ENCODE assay signal across 10 cellular contexts in genomic region chr11:95108671-95109551, GRCh38. TPM values are rescaled to one million over a fixed set of nuclear protein-coding genes. Genes with fewer than 3 reads are reported as not detected.
A peak's percentile ranks its signal among the peaks of the same experiment; 100 is the strongest.
DNase-seq lines count a peak whose midpoint lies in the region; ATAC-seq lines count a peak whose summit lies in the region.
"Had no signal": no experiment of that assay in that cellular context is flagged by ENCODE, and none has a peak within 500 bp of the region (broad histone marks: within the 10 kb centered on the region; RNA-seq: fewer than 3 reads in every experiment).

No MANE protein-coding gene starts in this region.

- H3K9me3 ChIP-seq in subcutaneous abdominal adipose tissue (ENCODE audit: control insufficient read depth in 5 of 5, low read length in 5 of 5) = no peaks in the 10 kb centered on the region
- H3K9me3 ChIP-seq: SJCRH30 had no signal

- no peaks in the 10 kb centered on the region for H3K27me3 ChIP-seq in subcutaneous abdominal adipose tissue (ENCODE audit: control insufficient read depth in 5 of 5, insufficient read depth in 4 of 5, low read length in 5 of 5)
- H3K27me3 ChIP-seq: SJCRH30 had no signal

- H3K36me3 ChIP-seq in subcutaneous abdominal adipose tissue (ENCODE audit: control insufficient read depth in 5 of 5, insufficient read depth in 5 of 5, low read length in 5 of 5) = peaks cover 0 to 2% (median 0%) of the 10 kb centered on the region in 5 donors
- H3K36me3 ChIP-seq: SJCRH30 had no signal

- H3K9me3 Mint-ChIP-seq in stimulated activated effector memory CD8-positive, alpha-beta T cell treated with anti-CD3 and anti-CD28 coated beads, Interleukin-12 subunit alpha, Interleukin-12 subunit beta, amount 100 ng/mL, for 72 hours = no peaks in the 10 kb centered on the region

- H3K4me1 ChIP-seq in subcutaneous abdominal adipose tissue (ENCODE audit: control insufficient read depth in 5 of 5, insufficient read depth in 5 of 5, low read length in 5 of 5) = peaks cover 3 to 25% (median 9%) of the 10 kb centered on the region in 5 donors
- H3K4me1 ChIP-seq: SJCRH30 had no signal

- no peak for ATAC-seq in GM21360 (IDR thresholded peaks at IDR 0.05; ENCODE audit: unreplicated experiment)
- no peak for ATAC-seq in stimulated activated effector memory CD8-positive, alpha-beta T cell treated with anti-CD3 and anti-CD28 coated beads, Interleukin-12 subunit alpha, Interleukin-12 subunit beta, amount 100 ng/mL, for 72 hours

- H3K27ac Mint-ChIP-seq in stimulated activated effector memory CD8-positive, alpha-beta T cell treated with anti-CD3 and anti-CD28 coated beads, Interleukin-12 subunit alpha, Interleukin-12 subunit beta, amount 100 ng/mL, for 72 hours = no peak overlapping the region

- H3K27ac ChIP-seq in subcutaneous abdominal adipose tissue (ENCODE audit: low read depth, low read length) = peak overlapping the region; percentile 76
- H3K27ac ChIP-seq: SJCRH30 had no signal

- peaks cover 10% of the 10 kb centered on the region for H3K36me3 Mint-ChIP-seq in stimulated activated effector memory CD8-positive, alpha-beta T cell treated with anti-CD3 and anti-CD28 coated beads, Interleukin-12 subunit alpha, Interleukin-12 subunit beta, amount 100 ng/mL, for 72 hours

- no peak overlapping the region for H3K4me3 Mint-ChIP-seq in stimulated activated effector memory CD8-positive, alpha-beta T cell treated with anti-CD3 and anti-CD28 coated beads, Interleukin-12 subunit alpha, Interleukin-12 subunit beta, amount 100 ng/mL, for 72 hours

- peak overlapping the region in 3 of 5 donors; percentile 21 to 39 (median 35) for H3K9ac ChIP-seq in subcutaneous abdominal adipose tissue (ENCODE audit: low read length in 5 of 5)

- H3K4me1 Mint-ChIP-seq in stimulated activated effector memory CD8-positive, alpha-beta T cell treated with anti-CD3 and anti-CD28 coated beads, Interleukin-12 subunit alpha, Interleukin-12 subunit beta, amount 100 ng/mL, for 72 hours = peaks cover 27% of the 10 kb centered on the region

- peak overlapping the region in 1 of 5 donors; percentile 1 for H3K4me3 ChIP-seq in subcutaneous abdominal adipose tissue (ENCODE audit: low read depth in 1 of 5, low read length in 5 of 5)
- H3K4me3 ChIP-seq: SJCRH30 had no signal

- DNase-seq in LHCN-M2 (ENCODE audit: low read depth) (peak; percentile 50), brain pericyte (ENCODE audit: low read depth, low spot score) (peak; percentile 72), islet precursor cell (peak; percentile 70), NCI-H446 treated with DMSO at 0.1 percent for 48 hours (lab: John Stamatoyannopoulos, UW) (no peak)
- DNase-seq in stimulated activated effector memory CD8-positive, alpha-beta T cell treated with anti-CD3 and anti-CD28 coated beads, Interleukin-12 subunit alpha, Interleukin-12 subunit beta, amount 100 ng/mL, for 72 hours (ENCODE audit: low spot score in 2 of 2) = no peak
- no peak for DNase-seq in activated CD4-positive, alpha-beta T cell treated with anti-CD3 and anti-CD28 coated beads, Interleukin-2, amount 50 U/mL, for 48 hours
- DNase-seq: activated T-cell treated with anti-CD3 and anti-CD28 coated beads, Interleukin-2, amount 50 U/mL, for 48 hours; SJCRH30 had no signal

RNA-seq across cellular contexts. Expression of gene ENDOD1, which starts 19.3 kb away (rescaled TPM):
- total RNA-seq in LHCN-M2 (2014; rRNA removed) = 26.8 and 30.0 TPM in 2 replicates
- 12.0 TPM for polyA plus RNA-seq in LHCN-M2 (2012)

RNA-seq across cellular contexts. Expression of gene SRSF8, which starts 42.2 kb away (rescaled TPM):
- 16.2 and 17.0 TPM in 2 replicates for total RNA-seq in LHCN-M2 (2014; rRNA removed)
- polyA plus RNA-seq in LHCN-M2 (2012) = 11.3 TPM

RNA-seq across cellular contexts. Expression of gene KDM4F, which starts 59.7 kb away (rescaled TPM):
- total RNA-seq in LHCN-M2 (2014; rRNA removed) = not detected in 2 replicates
- polyA plus RNA-seq in LHCN-M2 (2012) = not detected
- total RNA-seq: SJCRH30 had no signal

Comparison
In these comparisons a context has a peak if more than half of its experiments do, and no peak if none do; other contexts are left out.
1. DNase-seq: peak in LHCN-M2 (single experiment), brain pericyte (single experiment) and islet precursor cell (single experiment); none in stimulated activated effector memory CD8-positive, alpha-beta T cell treated with anti-CD3 and anti-CD28 coated beads, Interleukin-12 subunit alpha, Interleukin-12 subunit beta, amount 100 ng/mL, for 72 hours (0 of 2), NCI-H446 treated with DMSO at 0.1 percent for 48 hours (single experiment) and activated CD4-positive, alpha-beta T cell treated with anti-CD3 and anti-CD28 coated beads, Interleukin-2, amount 50 U/mL, for 48 hours (0 of 2).